ENCODE assay signal across 1 cellular context in genomic region chr2:109897769-109898461, GRCh38. TPM values are rescaled to one million over a fixed set of nuclear protein-coding genes. Genes with fewer than 3 reads are reported as not detected.
"Had no signal": no experiment of that assay in that cellular context is flagged by ENCODE, and none has a peak within 500 bp of the region (broad histone marks: within the 10 kb centered on the region; RNA-seq: fewer than 3 reads in every experiment).

No MANE protein-coding gene starts in this region.

RNA-seq across cellular contexts. Expression of gene LIMS3, which starts 0.6 kb away (rescaled TPM):
- total RNA-seq: activated T-helper 2 cell treated with anti-CD3 and anti-CD28 coated beads, Interferon-gamma antibody, Interleukin-2, Interleukin-4, amounts not matched to agents 10 μg/mL and 5 μg/mL and 100 μg/mL, durations not matched to agents 14 hours and 24 hours and 36 hours had no signal
